1 cellular context compared by ENCODE assay signal in the genomic region with DNA sequence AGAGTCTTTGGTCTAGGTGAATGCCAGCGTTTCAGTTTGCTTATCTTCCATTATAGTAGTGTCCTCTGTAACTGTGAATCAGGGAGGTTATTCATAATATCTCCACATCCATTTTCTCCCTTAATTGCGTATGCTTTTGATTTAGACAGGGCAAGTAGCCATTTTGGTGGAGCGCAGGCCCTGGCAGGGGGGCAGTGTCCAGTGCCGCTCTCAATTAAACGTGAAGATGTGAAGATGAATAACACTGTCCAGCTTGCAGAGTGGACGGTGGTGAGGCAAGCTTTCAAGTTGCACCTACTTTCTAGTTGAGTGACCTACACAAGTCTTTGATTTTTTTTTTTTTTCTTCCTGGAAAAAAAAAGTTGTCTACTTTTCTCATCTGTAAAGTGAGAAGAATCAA.
TF ChIP-seq lines count a peak whose summit lies in the region.

No MANE protein-coding gene starts in this region.

TF ChIP-seq in SK-N-SH treated with all-trans-retinoic acid at 6 μM for 48 hours, 23 proteins besides CTCF, POLR2A, EP300 and RAD21:
- TF ChIP-seq, protein P1, sequence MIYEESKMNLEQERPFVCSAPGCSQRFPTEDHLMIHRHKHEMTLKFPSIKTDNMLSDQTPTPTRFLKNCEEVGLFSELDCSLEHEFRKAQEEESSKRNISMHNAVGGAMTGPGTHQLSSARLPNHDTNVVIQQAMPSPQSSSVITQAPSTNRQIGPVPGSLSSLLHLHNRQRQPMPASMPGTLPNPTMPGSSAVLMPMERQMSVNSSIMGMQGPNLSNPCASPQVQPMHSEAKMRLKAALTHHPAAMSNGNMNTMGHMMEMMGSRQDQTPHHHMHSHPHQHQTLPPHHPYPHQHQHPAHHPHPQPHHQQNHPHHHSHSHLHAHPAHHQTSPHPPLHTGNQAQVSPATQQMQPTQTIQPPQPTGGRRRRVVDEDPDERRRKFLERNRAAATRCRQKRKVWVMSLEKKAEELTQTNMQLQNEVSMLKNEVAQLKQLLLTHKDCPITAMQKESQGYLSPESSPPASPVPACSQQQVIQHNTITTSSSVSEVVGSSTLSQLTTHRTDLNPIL (CRISPR knock-in tag; IDR thresholded peaks at IDR 0.05; ENCODE audit: low read depth): no peak
- TF ChIP-seq, protein P2, sequence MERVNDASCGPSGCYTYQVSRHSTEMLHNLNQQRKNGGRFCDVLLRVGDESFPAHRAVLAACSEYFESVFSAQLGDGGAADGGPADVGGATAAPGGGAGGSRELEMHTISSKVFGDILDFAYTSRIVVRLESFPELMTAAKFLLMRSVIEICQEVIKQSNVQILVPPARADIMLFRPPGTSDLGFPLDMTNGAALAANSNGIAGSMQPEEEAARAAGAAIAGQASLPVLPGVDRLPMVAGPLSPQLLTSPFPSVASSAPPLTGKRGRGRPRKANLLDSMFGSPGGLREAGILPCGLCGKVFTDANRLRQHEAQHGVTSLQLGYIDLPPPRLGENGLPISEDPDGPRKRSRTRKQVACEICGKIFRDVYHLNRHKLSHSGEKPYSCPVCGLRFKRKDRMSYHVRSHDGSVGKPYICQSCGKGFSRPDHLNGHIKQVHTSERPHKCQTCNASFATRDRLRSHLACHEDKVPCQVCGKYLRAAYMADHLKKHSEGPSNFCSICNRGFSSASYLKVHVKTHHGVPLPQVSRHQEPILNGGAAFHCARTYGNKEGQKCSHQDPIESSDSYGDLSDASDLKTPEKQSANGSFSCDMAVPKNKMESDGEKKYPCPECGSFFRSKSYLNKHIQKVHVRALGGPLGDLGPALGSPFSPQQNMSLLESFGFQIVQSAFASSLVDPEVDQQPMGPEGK (CRISPR knock-in tag; IDR thresholded peaks at IDR 0.05; ENCODE audit: borderline replicate concordance): no peak
- TF ChIP-seq OSR1 (CRISPR knock-in tag; IDR thresholded peaks at IDR 0.05) (no peak), PPARA (CRISPR knock-in tag; IDR thresholded peaks at IDR 0.05; ENCODE audit: borderline replicate concordance) (no peak), BACH2 (CRISPR knock-in tag; IDR thresholded peaks at IDR 0.05; ENCODE audit: borderline replicate concordance) (no peak), ZFP30 (CRISPR knock-in tag; IDR thresholded peaks at IDR 0.05) (no peak), GLIS3 (CRISPR knock-in tag; IDR thresholded peaks at IDR 0.05) (no peak), TOX (CRISPR knock-in tag; IDR thresholded peaks at IDR 0.05; ENCODE audit: borderline replicate concordance) (no peak), CSDC2 (CRISPR knock-in tag; IDR thresholded peaks at IDR 0.05) (no peak), ISL1 (CRISPR knock-in tag; IDR thresholded peaks at IDR 0.05) (no peak), ZC3H10 (CRISPR knock-in tag; IDR thresholded peaks at IDR 0.05) (no peak)
- TF ChIP-seq, protein P3, sequence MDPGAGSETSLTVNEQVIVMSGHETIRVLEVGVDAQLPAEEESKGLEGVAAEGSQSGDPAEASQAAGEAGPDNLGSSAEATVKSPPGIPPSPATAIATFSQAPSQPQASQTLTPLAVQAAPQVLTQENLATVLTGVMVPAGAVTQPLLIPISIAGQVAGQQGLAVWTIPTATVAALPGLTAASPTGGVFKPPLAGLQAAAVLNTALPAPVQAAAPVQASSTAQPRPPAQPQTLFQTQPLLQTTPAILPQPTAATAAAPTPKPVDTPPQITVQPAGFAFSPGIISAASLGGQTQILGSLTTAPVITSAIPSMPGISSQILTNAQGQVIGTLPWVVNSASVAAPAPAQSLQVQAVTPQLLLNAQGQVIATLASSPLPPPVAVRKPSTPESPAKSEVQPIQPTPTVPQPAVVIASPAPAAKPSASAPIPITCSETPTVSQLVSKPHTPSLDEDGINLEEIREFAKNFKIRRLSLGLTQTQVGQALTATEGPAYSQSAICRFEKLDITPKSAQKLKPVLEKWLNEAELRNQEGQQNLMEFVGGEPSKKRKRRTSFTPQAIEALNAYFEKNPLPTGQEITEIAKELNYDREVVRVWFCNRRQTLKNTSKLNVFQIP (CRISPR knock-in tag; IDR thresholded peaks at IDR 0.05; ENCODE audit: borderline replicate concordance, low read depth): no peak
